Comparison of ENCODE assay signal across 8 cellular contexts in the genomic region with DNA sequence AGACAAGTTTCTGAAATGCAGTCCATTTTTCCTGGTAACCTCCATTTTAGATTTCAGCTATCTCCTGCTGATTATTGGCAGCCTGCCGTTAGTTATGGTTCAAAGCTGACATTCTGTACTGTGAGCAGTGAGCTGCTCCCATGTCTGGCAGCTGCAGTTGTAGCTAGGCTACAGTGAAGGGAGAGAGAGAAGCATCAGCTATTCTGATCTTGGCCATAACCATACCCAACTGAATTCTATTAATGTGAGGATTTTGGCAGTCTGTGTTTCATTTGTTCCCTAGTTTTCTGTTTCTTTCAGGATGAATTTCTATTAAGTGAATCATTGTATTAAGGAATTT. TPM values are rescaled to one million over a fixed set of nuclear protein-coding genes. Genes with fewer than 3 reads are reported as not detected.
DNase-seq lines count a peak whose midpoint lies in the region; ATAC-seq and TF ChIP-seq lines count a peak whose summit lies in the region.

No MANE protein-coding gene starts in this region.

- DNase-seq in DMS 273 (lab: John Stamatoyannopoulos, UW; ENCODE audit: unreplicated experiment) (peak; percentile 53), fibroblast of the conjunctiva (ENCODE audit: low read depth) (peak; percentile 76), posterior cingulate gyrus (peak in 9 of 10 donors; percentile 14 to 87 (median 48)), ureter (ENCODE audit: low spot score) (no peak)

- intact Hi-C loops in posterior cingulate gyrus (cut with DNase I) = loop anchor here (10.0 kb wide), 1 partner anchor 99 kb away; no protein-coding TSS in a partner anchor

- ATAC-seq in HG03095 (IDR thresholded peaks at IDR 0.05; ENCODE audit: unreplicated experiment) = no peak
- no peak for ATAC-seq in HG03457 (IDR thresholded peaks at IDR 0.05; ENCODE audit: unreplicated experiment)
- ATAC-seq in HG02970 (IDR thresholded peaks at IDR 0.05; ENCODE audit: low FRiP score, unreplicated experiment) = no peak

TF ChIP-seq in PFSK-1, 5 proteins besides CTCF, POLR2A, EP300 and RAD21:
- TF ChIP-seq POLR2AphosphoS5 (IDR thresholded peaks at IDR 0.05; ENCODE audit: low read depth, low read length) (no peak), TAF1 (IDR thresholded peaks at IDR 0.05; ENCODE audit: borderline replicate concordance, insufficient read depth, low read length) (peak; percentile 34; the same call in 1 of the 2 replicates)

RNA-seq across cellular contexts. Expression of gene SIK2, which starts 33.4 kb away (rescaled TPM):
- polyA plus RNA-seq in PFSK-1 (2012; ENCODE audit: insufficient read length, low read depth) = 40.2 TPM
- 20.7 TPM for total RNA-seq in ureter
